Comparison of ENCODE assay signal across 8 cellular contexts in genomic region chr7:105759670-105760548, GRCh38.
DNase-seq lines count a peak whose midpoint lies in the region; ATAC-seq, FAIRE-seq and TF ChIP-seq lines count a peak whose summit lies in the region.

No MANE protein-coding gene starts in this region.

- BruUV-seq in OCI-LY7 (replicated peaks; lab: Mats Ljungman, UMichigan) = no TSS peak

- FAIRE-seq in urothelium cell line (lab: Jason Lieb, UNC) = no peak

- H3K4me3 ChIP-seq in OCI-LY7 (ENCODE audit: low read depth, low read length, poor library complexity, severe bottlenecking) (no peak overlapping the region), right lobe of liver (no peak overlapping the region)

- intact Hi-C loops in OCI-LY7 (cut with micrococcal nuclease; ENCODE audit: unreplicated experiment) (loop anchor here (1.0 to 10.0 kb wide), 3 partner anchors 115 to 406 kb away; partner anchors contain the start of gene ATXN7L1), right lobe of liver (cut with DNase I) (loop anchor here (10.0 kb wide), 2 partner anchors 255 to 285 kb away; no protein-coding TSS in a partner anchor)

- H3K4me2 ChIP-seq in OCI-LY7 (ENCODE audit: low read length) = no peak overlapping the region

- H3K27ac ChIP-seq in OCI-LY7 (ENCODE audit: low read depth, low read length, poor library complexity, severe bottlenecking) = no peak overlapping the region
- no peak overlapping the region for H3K27ac ChIP-seq in right lobe of liver

- peak; percentile 85 for TF ChIP-seq CTCF in OCI-LY7 (conservative IDR thresholded peaks at IDR 0.05; ENCODE audit: low read length)
- TF ChIP-seq CTCF in right lobe of liver (IDR thresholded peaks at IDR 0.05) = peak; percentile 60 to 71 (median 62)

- no peaks in the 10 kb centered on the region for H3K9me3 ChIP-seq in OCI-LY7 (ENCODE audit: low read length)
- H3K9me3 ChIP-seq in right lobe of liver = no peaks in the 10 kb centered on the region

- CTCF ChIA-PET in OCI-LY7 (lab: Charles Lee; ENCODE audit: unreplicated experiment) = interaction anchor here (1.1 kb wide), 1 partner anchor 408 kb away, joined by 3 read pairs; no protein-coding TSS in a partner anchor

- no peaks in the 10 kb centered on the region for H3K4me1 ChIP-seq in OCI-LY7 (ENCODE audit: insufficient read depth, low read length, poor library complexity, severe bottlenecking)
- H3K4me1 ChIP-seq in right lobe of liver = no peaks in the 10 kb centered on the region

- no peaks in the 10 kb centered on the region for H3K9me2 ChIP-seq in OCI-LY7 (ENCODE audit: insufficient read depth, low read length)

- WGBS in right lobe of liver (ENCODE audit: insufficient coverage, low coverage, low lambda C conversion rate, missing lambda C conversion rate) = 50% methylated on average over 1 of the region's 2 CpGs

- H3K27me3 ChIP-seq in right lobe of liver = no peaks in the 10 kb centered on the region

- ATAC-seq in right lobe of liver = peak; percentile 81 to 92 (median 84)
- no peak for ATAC-seq in GM21717 (IDR thresholded peaks at IDR 0.05; ENCODE audit: unreplicated experiment)
- no peak for ATAC-seq in HG03354 (IDR thresholded peaks at IDR 0.05; ENCODE audit: poor library complexity, severe bottlenecking, unreplicated experiment)

- H3K36me3 ChIP-seq in OCI-LY7 (ENCODE audit: insufficient read depth, low read length) (no peaks in the 10 kb centered on the region), right lobe of liver (no peaks in the 10 kb centered on the region)

- H3K79me2 ChIP-seq in OCI-LY7 (ENCODE audit: insufficient read depth, low read depth, low read length) = no peaks in the 10 kb centered on the region

- DNase-seq in COLO668 (lab: John Stamatoyannopoulos, UW; ENCODE audit: unreplicated experiment) (peak; percentile 43), HK-2 (ENCODE audit: unreplicated experiment) (peak; percentile 27), OCI-LY7 (ENCODE audit: low spot score) (peak; percentile 33), cerebellum (ENCODE audit: low spot score) (peak; percentile 56), right lobe of liver (peak in 2 of 3 donors; percentile 32 to 55), urothelium cell line (ENCODE audit: low spot score) (peak; percentile 52)

- POLR2A ChIA-PET in OCI-LY7 (lab: Charles Lee) = interaction anchor here (0.7 to 0.9 kb wide), 3 partner anchors 16 to 169 kb away, joined by 3 to 4 read pairs (median 3); no protein-coding TSS in a partner anchor

- TF ChIP-seq POLR2A in right lobe of liver (IDR thresholded peaks at IDR 0.05) = no peak

- H4K20me1 ChIP-seq in OCI-LY7 (ENCODE audit: insufficient read depth, low read length) = no peaks in the 10 kb centered on the region

- no peak overlapping the region for H2AFZ ChIP-seq in OCI-LY7 (ENCODE audit: low read length)

Comparison
In these comparisons a context has a peak if more than half of its experiments do, and no peak if none do; other contexts are left out.
1. ATAC-seq: peak in right lobe of liver (4 of 4); none in GM21717 (single experiment) and HG03354 (single experiment).
2. Peak in every context shown above with its lines, with median percentiles within 50 percentile points of each other: DNase-seq.